ENCODE assay signal across 1 cellular context in the genomic region with DNA sequence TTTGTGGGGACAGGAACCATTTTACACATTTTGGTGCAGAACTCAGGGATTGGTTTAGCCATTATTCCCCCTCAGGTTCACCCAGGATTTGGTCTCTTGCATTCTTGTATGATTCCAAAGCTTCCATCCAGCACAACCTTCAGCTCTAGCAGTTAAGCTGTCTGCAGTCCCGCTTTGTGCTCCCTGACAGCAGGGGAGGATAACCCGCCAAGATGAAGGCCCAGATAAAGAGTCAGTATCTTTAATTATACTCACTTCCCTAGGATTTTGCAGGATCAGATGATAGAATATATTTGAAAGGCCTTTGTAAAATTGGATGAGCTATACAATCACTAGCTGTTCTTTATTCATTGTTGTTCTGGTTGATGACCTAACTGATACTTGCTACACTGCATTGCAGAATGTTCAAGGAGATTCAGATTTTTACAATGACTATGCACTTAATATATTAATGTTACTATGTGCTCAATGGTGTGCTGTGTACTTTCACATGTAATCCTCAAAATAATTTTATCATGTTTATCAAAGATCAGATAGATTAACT.
TF ChIP-seq lines count a peak whose summit lies in the region.

No MANE protein-coding gene starts in this region.

TF ChIP-seq in H1, 55 proteins besides CTCF, POLR2A, EP300 and RAD21:
- no peak for TF ChIP-seq SIN3A (conservative IDR thresholded peaks at IDR 0.05 in 1 of 2, IDR thresholded peaks at IDR 0.05 in 1 of 2; ENCODE audit: low read depth in 1 of 2, low read length in 2 of 2)
- TF ChIP-seq TEAD4 (IDR thresholded peaks at IDR 0.05; ENCODE audit: low read depth, low read length), result no peak
- TF ChIP-seq HDAC2 (IDR thresholded peaks at IDR 0.05; ENCODE audit: borderline replicate concordance in 1 of 2, low read depth in 2 of 2, low read length in 2 of 2), result no peak
- TF ChIP-seq SRF (IDR thresholded peaks at IDR 0.05; ENCODE audit: low read depth, low read length), result no peak
- TF ChIP-seq PHF8 (conservative IDR thresholded peaks at IDR 0.05; ENCODE audit: low read depth, low read length), result no peak
- TF ChIP-seq CBX8 (IDR thresholded peaks at IDR 0.05; ENCODE audit: borderline replicate concordance, low read depth, low read length), result no peak
- TF ChIP-seq, protein P1, sequence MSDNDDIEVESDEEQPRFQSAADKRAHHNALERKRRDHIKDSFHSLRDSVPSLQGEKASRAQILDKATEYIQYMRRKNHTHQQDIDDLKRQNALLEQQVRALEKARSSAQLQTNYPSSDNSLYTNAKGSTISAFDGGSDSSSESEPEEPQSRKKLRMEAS (IDR thresholded peaks at IDR 0.05), result no peak
